Comparison of ENCODE assay signal across 12 cellular contexts in the genomic region with DNA sequence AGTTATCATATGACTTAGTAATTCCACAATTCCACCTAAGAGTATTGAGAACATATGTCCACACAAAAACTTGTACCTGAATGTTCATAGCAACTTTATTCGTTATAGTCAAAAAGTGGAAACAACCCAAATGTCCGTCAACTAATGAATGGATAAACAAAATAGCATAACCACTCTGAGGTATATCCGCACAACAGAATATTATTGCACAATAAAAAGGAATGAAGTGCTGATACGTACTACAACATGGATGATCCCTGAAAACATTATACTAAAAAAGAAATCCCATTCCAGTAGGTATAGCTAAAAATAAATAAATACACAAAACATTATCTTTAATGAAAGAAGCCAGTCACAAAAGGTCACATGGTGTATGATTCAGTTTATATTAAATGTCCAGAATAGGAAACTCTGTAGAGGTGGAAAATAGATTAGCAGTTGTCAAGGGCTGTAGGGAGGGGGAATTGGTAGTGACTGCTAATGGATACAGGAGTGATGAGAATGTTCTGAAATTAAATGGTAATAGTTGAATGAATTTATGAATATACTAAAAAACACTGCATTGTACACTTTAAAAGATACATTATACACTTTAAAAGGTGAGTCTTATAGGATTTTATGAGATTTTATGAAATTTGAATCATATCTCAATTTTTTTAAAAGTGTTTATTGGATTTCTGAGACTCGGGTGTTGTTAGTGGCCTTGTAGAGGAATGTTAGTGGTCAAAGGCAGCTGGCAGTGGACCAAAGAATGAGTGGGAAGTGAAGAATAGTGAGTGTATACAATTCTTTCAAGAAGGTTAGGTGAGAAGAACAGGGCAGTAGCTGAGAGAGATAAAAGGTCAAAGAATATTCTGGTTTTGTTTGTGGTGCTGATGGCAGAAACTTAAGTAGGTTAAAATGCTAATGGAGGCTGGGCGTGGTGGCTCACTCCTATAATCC.
DNase-seq lines count a peak whose midpoint lies in the region; ATAC-seq and TF ChIP-seq lines count a peak whose summit lies in the region.
"Had no signal": no experiment of that assay in that cellular context is flagged by ENCODE, and none has a peak within 500 bp of the region (broad histone marks: within the 10 kb centered on the region; RNA-seq: fewer than 3 reads in every experiment).

No MANE protein-coding gene starts in this region.

- no peak for TF ChIP-seq CTCF in AG10803 (conservative IDR thresholded peaks at IDR 0.05; ENCODE audit: low read length)
- TF ChIP-seq CTCF in astrocyte of the cerebellum (IDR thresholded peaks at IDR 0.05; ENCODE audit: low read depth, low read length, missing control alignments): no peak

- in situ Hi-C loops in astrocyte of the cerebellum (cut with HindIII; ENCODE audit: low sequenced_read_pairs): no loop called here

- no peak overlapping the region for H3K4me3 ChIP-seq in AG10803 (ENCODE audit: low read length)
- no peak overlapping the region for H3K4me3 ChIP-seq in astrocyte of the cerebellum (ENCODE audit: low read depth, low read length)
- H3K4me3 ChIP-seq: dorsolateral prefrontal cortex had no signal

- ATAC-seq in HG02938 (IDR thresholded peaks at IDR 0.05; ENCODE audit: unreplicated experiment) (no peak), GM18868 (IDR thresholded peaks at IDR 0.05; ENCODE audit: unreplicated experiment) (no peak)

- DNase-seq in AG10803 (ENCODE audit: low read depth): peak; percentile 72
- peak; percentile 66 for DNase-seq in HS-27A (ENCODE audit: low read depth)
- DNase-seq in astrocyte of the cerebellum (ENCODE audit: low read depth): peak; percentile 45
- peak; percentile 46 for DNase-seq in kidney tubule cell (ENCODE audit: low spot score)
- no peak for DNase-seq in NCI-H1417 (lab: John Stamatoyannopoulos, UW)
- no peak for DNase-seq in epidermal melanocyte (ENCODE audit: insufficient read length, low spot score)
- DNase-seq: activated B cell treated with CpG ODN at 0.5 μM for 24 hours; activated naive CD8-positive, alpha-beta T cell treated with anti-CD3 and anti-CD28 coated beads, Interleukin-2, amount 10 ng/mL, durations not matched to agents 7 days and 5 days; dorsolateral prefrontal cortex; NCI-H2081 had no signal

Comparison
In these comparisons a context has a peak if more than half of its experiments do, and no peak if none do; other contexts are left out.
1. DNase-seq: peak in AG10803 (single experiment), HS-27A (single experiment), astrocyte of the cerebellum (single experiment) and kidney tubule cell (single experiment); none in NCI-H1417 (0 of 3) and epidermal melanocyte (single experiment).